In genomic region chr5:77558266-77558665, GRCh38 we compare ENCODE assay signal across 21 cellular contexts.
DNase-seq lines count a peak whose midpoint lies in the region; ATAC-seq and TF ChIP-seq lines count a peak whose summit lies in the region.
"Had no signal": no experiment of that assay in that cellular context is flagged by ENCODE, and none has a peak within 500 bp of the region (broad histone marks: within the 10 kb centered on the region; RNA-seq: fewer than 3 reads in every experiment).

No MANE protein-coding gene starts in this region.

- H4K20me1 ChIP-seq in GM23338 (replicated peaks; ENCODE audit: insufficient read depth) (no peaks in the 10 kb centered on the region), neural progenitor cell (ENCODE audit: low read depth) (no peaks in the 10 kb centered on the region), PC-3 (ENCODE audit: low read length) (no peaks in the 10 kb centered on the region)

- H3K9me3 ChIP-seq in neural progenitor cell (ENCODE audit: low read depth) (no peaks in the 10 kb centered on the region), PC-3 (ENCODE audit: low read length) (no peaks in the 10 kb centered on the region)
- H3K9me3 ChIP-seq: HAP-1 had no signal

- BruUV-seq in PC-3 (replicated peaks; lab: Mats Ljungman, UMichigan), result no TSS peak
- no TSS peak for BruUV-seq in Calu3 (replicated peaks; lab: Mats Ljungman, UMichigan)

- H3K27ac ChIP-seq in GM23338 (ENCODE audit: low read depth) (no peak overlapping the region), neural progenitor cell (no peak overlapping the region), PC-3 (ENCODE audit: low read length) (no peak overlapping the region)

- H3K4me1 ChIP-seq in GM23338 (ENCODE audit: insufficient read depth), result no peaks in the 10 kb centered on the region; the same call in 1 of the 2 replicates
- no peaks in the 10 kb centered on the region for H3K4me1 ChIP-seq in neural progenitor cell
- no peaks in the 10 kb centered on the region for H3K4me1 ChIP-seq in PC-3 (ENCODE audit: insufficient read depth, low read length)
- H3K4me1 ChIP-seq: HAP-1 had no signal

- intact Hi-C loops in PC-3 (cut with micrococcal nuclease), result no loop called here
- intact Hi-C loops in Calu3 (cut with micrococcal nuclease; ENCODE audit: unreplicated experiment), result no loop called here

- no peaks in the 10 kb centered on the region for H3K79me2 ChIP-seq in GM23338 (replicated peaks; ENCODE audit: insufficient read depth)
- no peaks in the 10 kb centered on the region for H3K79me2 ChIP-seq in neural progenitor cell (ENCODE audit: low read depth)
- no peaks in the 10 kb centered on the region for H3K79me2 ChIP-seq in PC-3 (ENCODE audit: low read length)

- POLR2A ChIA-PET in WTC11 (lab: Charles Lee) (no interaction called here), PC-3 (lab: Charles Lee; ENCODE audit: unreplicated experiment) (no interaction called here)

- peak; percentile 63 for DNase-seq in GM23338 (ENCODE audit: low spot score)
- DNase-seq in NCI-H524 (lab: John Stamatoyannopoulos, UW), result peak; percentile 36 to 71
- no peak for DNase-seq in WTC11 (ENCODE audit: low spot score)
- DNase-seq in neural progenitor cell (ENCODE audit: low spot score), result peak; percentile 21
- DNase-seq in PC-3, result no peak
- DNase-seq in Calu3, result no peak
- no peak for DNase-seq in AG20443 (ENCODE audit: low spot score)
- DNase-seq: DND-41; MV-4-11; NCI-H1694; NCI-H2081; NCI-H2171 treated with DMSO at 0.1 percent for 48 hours; NCI-H526 treated with DMSO at 0.1 percent for 48 hours; NK-92 treated with Interleukin-12 subunit alpha and Interleukin-12 subunit beta, amount 100 ng/mL, for 24 hours; SIG-M5; T-cell had no signal

- H3K36me3 Mint-ChIP-seq in GM23338 (ENCODE audit: low read depth) (no peaks in the 10 kb centered on the region), WTC11 (no peaks in the 10 kb centered on the region), neural progenitor cell (no peaks in the 10 kb centered on the region), Calu3 (ENCODE audit: insufficient read depth, unreplicated experiment) (no peaks in the 10 kb centered on the region)
- H3K36me3 Mint-ChIP-seq: IgD-negative memory B cell, T-cell had no signal

- H3K27me3 Mint-ChIP-seq in GM23338 (ENCODE audit: insufficient read depth, low read depth, poor library complexity) (peaks cover 4% of the 10 kb centered on the region), WTC11 (ENCODE audit: low read depth) (peaks cover 5% of the 10 kb centered on the region; the same call in 1 of the 2 replicates), neural progenitor cell (ENCODE audit: insufficient read depth, low read depth) (peaks cover 5% of the 10 kb centered on the region), Calu3 (ENCODE audit: unreplicated experiment) (no peaks in the 10 kb centered on the region)

- H3K4me3 ChIP-seq in GM23338 (no peak overlapping the region), neural progenitor cell (no peak overlapping the region), PC-3 (ENCODE audit: low read length) (no peak overlapping the region)
- H3K4me3 ChIP-seq: HAP-1 had no signal

- ATAC-seq in GM23338 (peak; percentile 80), WTC11 (peak; percentile 61; the same call in 1 of the 2 replicates), PC-3 (no peak), HG02798 (IDR thresholded peaks at IDR 0.05; ENCODE audit: poor library complexity, unreplicated experiment) (no peak)
- ATAC-seq: Panc1, T-cell had no signal

- H3K36me3 ChIP-seq in GM23338 (ENCODE audit: insufficient read depth) (no peaks in the 10 kb centered on the region), neural progenitor cell (no peaks in the 10 kb centered on the region), PC-3 (ENCODE audit: low read depth, low read length) (no peaks in the 10 kb centered on the region)
- H3K36me3 ChIP-seq: HAP-1 had no signal

- H3K4me3 Mint-ChIP-seq in GM23338 (no peak overlapping the region), WTC11 (no peak overlapping the region), neural progenitor cell (no peak overlapping the region), Calu3 (ENCODE audit: low read depth, unreplicated experiment) (no peak overlapping the region)
- H3K4me3 Mint-ChIP-seq: B cell, IgD-negative memory B cell, T-cell had no signal

- H3K9ac ChIP-seq in neural progenitor cell (no peak overlapping the region), PC-3 (ENCODE audit: low read length) (no peak overlapping the region)

- H3K27me3 ChIP-seq in GM23338 (ENCODE audit: insufficient read depth), result no peaks in the 10 kb centered on the region
- peaks cover 24% of the 10 kb centered on the region for H3K27me3 ChIP-seq in neural progenitor cell
- H3K27me3 ChIP-seq in PC-3 (ENCODE audit: low read length), result peaks cover 11% of the 10 kb centered on the region

- no peaks in the 10 kb centered on the region for H3K4me1 Mint-ChIP-seq in GM23338
- H3K4me1 Mint-ChIP-seq in WTC11, result 0 out of 2 replicates have a peak, but pooled peaks cover 2% of the 10 kb centered on the region
- H3K4me1 Mint-ChIP-seq in neural progenitor cell, result peaks cover 2% of the 10 kb centered on the region
- H3K4me1 Mint-ChIP-seq in Calu3 (ENCODE audit: low read depth, unreplicated experiment), result no peaks in the 10 kb centered on the region
- H3K4me1 Mint-ChIP-seq: B cell, IgD-negative memory B cell, T-cell had no signal

- H2AFZ ChIP-seq in GM23338 (no peak overlapping the region), neural progenitor cell (replicated peaks) (no peak overlapping the region), PC-3 (ENCODE audit: low read length) (no peak overlapping the region)

- no peaks in the 10 kb centered on the region for H3K9me2 ChIP-seq in GM23338 (ENCODE audit: insufficient read depth)
- H3K9me2 ChIP-seq in PC-3 (replicated peaks; ENCODE audit: low read length), result no peaks in the 10 kb centered on the region

- no peaks in the 10 kb centered on the region for H3F3A ChIP-seq in GM23338 (replicated peaks; ENCODE audit: low read depth)
- peaks cover 4% of the 10 kb centered on the region for H3F3A ChIP-seq in neural progenitor cell (ENCODE audit: low read depth)
- H3F3A ChIP-seq in PC-3 (ENCODE audit: low read length, unreplicated experiment), result no peaks in the 10 kb centered on the region

- CTCF ChIA-PET in WTC11 (lab: Charles Lee), result interaction anchor here (1.1 kb wide), 1 partner anchor 66 kb away, joined by 4 read pairs; the partner anchor contains the start of gene WDR41
- CTCF ChIA-PET in PC-3 (lab: Charles Lee), result no interaction called here
- CTCF ChIA-PET in Calu3 (lab: Charles Lee), result interaction anchor here (1.0 kb wide), 1 partner anchor 689 kb away, joined by 3 read pairs; no protein-coding TSS in a partner anchor

- H3K27ac Mint-ChIP-seq in GM23338 (no peak overlapping the region), WTC11 (no peak overlapping the region), neural progenitor cell (no peak overlapping the region), Calu3 (ENCODE audit: unreplicated experiment) (no peak overlapping the region)
- H3K27ac Mint-ChIP-seq: B cell, IgD-negative memory B cell, T-cell had no signal

- 0 out of 4 replicates have a peak, but pooled peaks of 1 of the 2 experiments have one; percentile 15 for TF ChIP-seq CTCF in GM23338 (conservative IDR thresholded peaks at IDR 0.05; ENCODE audit: low read depth in 2 of 2)
- TF ChIP-seq CTCF in WTC11 (IDR thresholded peaks at IDR 0.05), result no peak
- TF ChIP-seq CTCF in neural progenitor cell (IDR thresholded peaks at IDR 0.05), result no peak
- no peak for TF ChIP-seq CTCF in PC-3 (conservative IDR thresholded peaks at IDR 0.05; ENCODE audit: low read depth, low read length)
- TF ChIP-seq CTCF in Calu3 (IDR thresholded peaks at IDR 0.05; ENCODE audit: unreplicated experiment), result no peak

- H3K4me2 ChIP-seq in GM23338, result no peak overlapping the region
- no peak overlapping the region for H3K4me2 ChIP-seq in neural progenitor cell
- no peak overlapping the region for H3K4me2 ChIP-seq in PC-3 (ENCODE audit: low read length)

- no peaks in the 10 kb centered on the region for H3K9me3 Mint-ChIP-seq in GM23338
- no peaks in the 10 kb centered on the region for H3K9me3 Mint-ChIP-seq in WTC11
- peaks cover 3% of the 10 kb centered on the region for H3K9me3 Mint-ChIP-seq in neural progenitor cell
- no peaks in the 10 kb centered on the region for H3K9me3 Mint-ChIP-seq in Calu3 (ENCODE audit: low read depth, unreplicated experiment)
- H3K9me3 Mint-ChIP-seq: IgD-negative memory B cell, T-cell had no signal

TF ChIP-seq in GM23338, 12 proteins besides CTCF, POLR2A, EP300 and RAD21 (continues in another document):
- TF ChIP-seq JUNB (IDR thresholded peaks at IDR 0.05; ENCODE audit: unreplicated experiment) (no peak), EZH2phosphoT487 (IDR thresholded peaks at IDR 0.05; ENCODE audit: unreplicated experiment) (no peak), STAT1 (IDR thresholded peaks at IDR 0.05; ENCODE audit: unreplicated experiment) (no peak), NANOG (IDR thresholded peaks at IDR 0.05; ENCODE audit: borderline replicate concordance) (no peak)

TF ChIP-seq in WTC11, 78 proteins besides CTCF, POLR2A, EP300 and RAD21:
- TF ChIP-seq ZNF317 (CRISPR knock-in tag; IDR thresholded peaks at IDR 0.05; ENCODE audit: borderline replicate concordance, low read depth) (0 out of 2 replicates have a peak, but pooled peaks have one; percentile 17), CBFB (CRISPR knock-in tag; IDR thresholded peaks at IDR 0.05; ENCODE audit: low read depth) (no peak), ZNF425 (CRISPR knock-in tag; conservative IDR thresholded peaks at IDR 0.05) (no peak)
TF ChIP-seq in WTC11: peak in this region for 1.

Comparison
In these comparisons a context has a peak if more than half of its experiments do, and no peak if none do; other contexts are left out.
1. ATAC-seq: peak in GM23338 (single experiment) and WTC11 (single experiment); none in PC-3 (single experiment) and HG02798 (single experiment).
2. DNase-seq: peak in GM23338 (single experiment), NCI-H524 (2 of 2) and neural progenitor cell (single experiment); none in WTC11 (single experiment), PC-3 (single experiment), Calu3 (single experiment) and AG20443 (single experiment).